In genomic region chr14:67819563-67820411, GRCh38 we compare ENCODE assay signal across 1 cellular context.
TF ChIP-seq lines count a peak whose summit lies in the region.

TSS of gene RAD51B (plus strand) at chr14:67819779.

TF ChIP-seq in GM12878, 131 proteins besides CTCF, POLR2A, EP300 and RAD21 (continued from another document and continues in another):
- TF ChIP-seq IRF3 (IDR thresholded peaks at IDR 0.05) (peak; percentile 85), RELB (IDR thresholded peaks at IDR 0.05; ENCODE audit: low read depth) (peak; percentile 70; the same call in 1 of the 2 replicates), ZNF687 (IDR thresholded peaks at IDR 0.05) (0 out of 2 replicates have a peak, but pooled peaks have one; percentile 12), SMAD1 (IDR thresholded peaks at IDR 0.05; ENCODE audit: low read depth, partially characterized antibody) (no peak), SP1 (IDR thresholded peaks at IDR 0.05; ENCODE audit: low read depth, low read length) (peak; percentile 98), E2F8 (IDR thresholded peaks at IDR 0.05; ENCODE audit: low read depth, partially characterized antibody) (peak; percentile 98), ZBTB40 (IDR thresholded peaks at IDR 0.05; ENCODE audit: borderline replicate concordance) (peak; percentile 32; the same call in 1 of the 2 replicates), PML (IDR thresholded peaks at IDR 0.05; ENCODE audit: low read length) (peak; percentile 64; the same call in 1 of the 2 replicates), HDAC6 (IDR thresholded peaks at IDR 0.05; ENCODE audit: unreplicated experiment) (no peak), HCFC1 (IDR thresholded peaks at IDR 0.05; ENCODE audit: low read length) (peak; percentile 98), SKIL (IDR thresholded peaks at IDR 0.05; ENCODE audit: low read depth, poor library complexity, severe bottlenecking) (peak; percentile 61), WRNIP1 (IDR thresholded peaks at IDR 0.05; ENCODE audit: borderline replicate concordance, low read depth, low read length) (peak; percentile 41; the same call in 1 of the 2 replicates), ELK1 (IDR thresholded peaks at IDR 0.05; ENCODE audit: low read depth, low read length) (no peak), NBN (IDR thresholded peaks at IDR 0.05) (no peak; the same call in none of the 2 replicates), ZNF592 (IDR thresholded peaks at IDR 0.05) (no peak), PBX3 (IDR thresholded peaks at IDR 0.05; ENCODE audit: insufficient replicate concordance, low read depth, low read length) (no peak), BCL3 (IDR thresholded peaks at IDR 0.05; ENCODE audit: borderline replicate concordance, insufficient read depth, low read depth, low read length, poor library complexity, severe bottlenecking) (peak; percentile 10), CHD2 (IDR thresholded peaks at IDR 0.05; ENCODE audit: borderline replicate concordance, low read depth, low read length) (peak; percentile 94), ESRRA (IDR thresholded peaks at IDR 0.05; ENCODE audit: low read length) (no peak), CBX3 (IDR thresholded peaks at IDR 0.05; ENCODE audit: borderline replicate concordance, low read depth) (no peak), SPI1 (IDR thresholded peaks at IDR 0.05; ENCODE audit: borderline replicate concordance, insufficient read depth, low read depth, low read length) (0 out of 2 replicates have a peak, but pooled peaks have one; percentile 1)
